In genomic region chr10:62626817-62627216, GRCh38 we compare ENCODE assay signal across 14 cellular contexts.
DNase-seq lines count a peak whose midpoint lies in the region; ATAC-seq, FAIRE-seq and TF ChIP-seq lines count a peak whose summit lies in the region.
"Had no signal": no experiment of that assay in that cellular context is flagged by ENCODE, and none has a peak within 500 bp of the region (broad histone marks: within the 10 kb centered on the region; RNA-seq: fewer than 3 reads in every experiment).

No MANE protein-coding gene starts in this region.

- CTCF ChIA-PET in MCF 10A (lab: Yijun Ruan, JAX), result interaction anchor here (0.7 kb wide), 1 partner anchor 205 kb away, joined by 3 read pairs; no protein-coding TSS in a partner anchor

- H3K27me3 Mint-ChIP-seq in MCF 10A (ENCODE audit: insufficient read depth, unreplicated experiment), result no peaks in the 10 kb centered on the region
- no peaks in the 10 kb centered on the region for H3K27me3 Mint-ChIP-seq in stimulated activated naive CD8-positive, alpha-beta T cell treated with anti-CD3 and anti-CD28 coated beads, Interleukin-15, Interleukin-2, amounts not matched to agents 100 ng/mL and 50 ng/mL, for 24 hours
- H3K27me3 Mint-ChIP-seq: B cell had no signal

- intact Hi-C loops in MCF 10A (cut with micrococcal nuclease) (no loop called here), breast epithelium (cut with DNase I; ENCODE audit: low total_unique reads) (no loop called here)

- H3K9me3 ChIP-seq in breast epithelium (no peaks in the 10 kb centered on the region), RWPE2 (ENCODE audit: severe bottlenecking) (no peaks in the 10 kb centered on the region)
- H3K9me3 ChIP-seq: mucosa of descending colon had no signal

- peak; percentile 40; the same call in 1 of the 3 replicates for ATAC-seq in RWPE2 (ENCODE audit: low read depth)
- ATAC-seq: mucosa of descending colon had no signal

- TF ChIP-seq POLR2A in breast epithelium (IDR thresholded peaks at IDR 0.05), result no peak
- no peak for TF ChIP-seq POLR2A in GM12892 (IDR thresholded peaks at IDR 0.05; ENCODE audit: low read depth, low read length)

- H3K27me3 ChIP-seq in breast epithelium (no peaks in the 10 kb centered on the region), RWPE2 (ENCODE audit: insufficient read depth, poor library complexity, severe bottlenecking) (no peaks in the 10 kb centered on the region)

- POLR2A ChIA-PET in MCF 10A (lab: Yijun Ruan, JAX), result no interaction called here

- H3K27ac Mint-ChIP-seq in MCF 10A (ENCODE audit: low read depth, unreplicated experiment), result no peak overlapping the region
- H3K27ac Mint-ChIP-seq in stimulated activated naive CD8-positive, alpha-beta T cell treated with anti-CD3 and anti-CD28 coated beads, Interleukin-15, Interleukin-2, amounts not matched to agents 100 ng/mL and 50 ng/mL, for 24 hours, result peak overlapping the region; percentile 30
- H3K27ac Mint-ChIP-seq: B cell had no signal

- H3K4me1 Mint-ChIP-seq in MCF 10A (ENCODE audit: insufficient read depth, unreplicated experiment), result peaks cover 7% of the 10 kb centered on the region
- peaks cover 35% of the 10 kb centered on the region for H3K4me1 Mint-ChIP-seq in stimulated activated naive CD8-positive, alpha-beta T cell treated with anti-CD3 and anti-CD28 coated beads, Interleukin-15, Interleukin-2, amounts not matched to agents 100 ng/mL and 50 ng/mL, for 24 hours (ENCODE audit: low read depth)

- BruUV-seq in MCF 10A (replicated peaks; lab: Mats Ljungman, UMichigan), result no TSS peak

- H3K4me1 ChIP-seq in breast epithelium (no peaks in the 10 kb centered on the region), RWPE2 (ENCODE audit: insufficient read depth, poor library complexity, severe bottlenecking) (no peaks in the 10 kb centered on the region)

- H3K36me3 ChIP-seq in breast epithelium (no peaks in the 10 kb centered on the region), RWPE2 (ENCODE audit: low read depth) (no peaks in the 10 kb centered on the region)

- H3K9me3 Mint-ChIP-seq in MCF 10A (ENCODE audit: unreplicated experiment), result no peaks in the 10 kb centered on the region
- H3K9me3 Mint-ChIP-seq in stimulated activated naive CD8-positive, alpha-beta T cell treated with anti-CD3 and anti-CD28 coated beads, Interleukin-15, Interleukin-2, amounts not matched to agents 100 ng/mL and 50 ng/mL, for 24 hours, result peaks cover 4% of the 10 kb centered on the region

- no peaks in the 10 kb centered on the region for H3K36me3 Mint-ChIP-seq in MCF 10A (ENCODE audit: insufficient read depth, unreplicated experiment)
- no peaks in the 10 kb centered on the region for H3K36me3 Mint-ChIP-seq in stimulated activated naive CD8-positive, alpha-beta T cell treated with anti-CD3 and anti-CD28 coated beads, Interleukin-15, Interleukin-2, amounts not matched to agents 100 ng/mL and 50 ng/mL, for 24 hours (ENCODE audit: low read depth)

- no peak overlapping the region for H3K27ac ChIP-seq in breast epithelium
- no peak overlapping the region for H3K27ac ChIP-seq in RWPE2 (ENCODE audit: poor library complexity, severe bottlenecking)

- H3K4me3 Mint-ChIP-seq in MCF 10A (ENCODE audit: unreplicated experiment), result no peak overlapping the region
- peak overlapping the region; percentile 37 for H3K4me3 Mint-ChIP-seq in stimulated activated naive CD8-positive, alpha-beta T cell treated with anti-CD3 and anti-CD28 coated beads, Interleukin-15, Interleukin-2, amounts not matched to agents 100 ng/mL and 50 ng/mL, for 24 hours
- H3K4me3 Mint-ChIP-seq: B cell had no signal

- H3K4me3 ChIP-seq in breast epithelium (no peak overlapping the region), RWPE2 (ENCODE audit: severe bottlenecking) (no peak overlapping the region), fibroblast of mammary gland (ENCODE audit: control insufficient read depth, low read depth, low read length) (no peak overlapping the region)
- H3K4me3 ChIP-seq: mucosa of descending colon had no signal

- FAIRE-seq in GM12892 (lab: Jason Lieb, UNC), result no peak
- FAIRE-seq: TTC549 had no signal

- TF ChIP-seq CTCF in MCF 10A (IDR thresholded peaks at IDR 0.05; ENCODE audit: unreplicated experiment) (no peak), breast epithelium (IDR thresholded peaks at IDR 0.05) (no peak), RWPE2 (IDR thresholded peaks at IDR 0.05; ENCODE audit: poor library complexity, severe bottlenecking) (no peak), fibroblast of mammary gland (conservative IDR thresholded peaks at IDR 0.05; ENCODE audit: control insufficient read depth, insufficient read depth, low read depth, low read length) (no peak)

- DNase-seq in MCF 10A (ENCODE audit: unreplicated experiment), result peak; percentile 20
- no peak for DNase-seq in breast epithelium (ENCODE audit: low spot score in 2 of 2)
- no peak for DNase-seq in RWPE2 (ENCODE audit: low spot score)
- peak; percentile 62 for DNase-seq in fibroblast of mammary gland (ENCODE audit: low read depth)
- DNase-seq in SIG-M5 treated with dmso at 0.1 percent for 504 hours (lab: John Stamatoyannopoulos, UW; ENCODE audit: unreplicated experiment), result no peak
- DNase-seq in inferior parietal cortex (ENCODE audit: extremely low spot score), result no peak
- no peak for DNase-seq in GM12892 (ENCODE audit: insufficient read length)
- DNase-seq: activated T-cell treated with anti-CD3 and anti-CD28 coated beads, Interleukin-2, amount 50 U/mL, for 48 hours; central memory CD4-positive, alpha-beta T cell; mucosa of descending colon; NCI-H345 had no signal

Comparison
In these comparisons a context has a peak if more than half of its experiments do, and no peak if none do; other contexts are left out.
1. DNase-seq: peak in MCF 10A (single experiment) and fibroblast of mammary gland (single experiment); none in breast epithelium (0 of 2), RWPE2 (single experiment), SIG-M5 treated with dmso at 0.1 percent for 504 hours (single experiment), inferior parietal cortex (single experiment) and GM12892 (single experiment).